1 cellular context compared by ENCODE assay signal in genomic region chr20:53764416-53764800, GRCh38.
TF ChIP-seq lines count a peak whose summit lies in the region.

No MANE protein-coding gene starts in this region.

TF ChIP-seq in neural cell, 6 proteins besides CTCF, POLR2A, EP300 and RAD21 (continued from another document):
- TF ChIP-seq REST (IDR thresholded peaks at IDR 0.05; ENCODE audit: borderline replicate concordance) = no peak
